ENCODE assay signal across 11 cellular contexts in genomic region chr20:50146214-50146613, GRCh38. TPM values are rescaled to one million over a fixed set of nuclear protein-coding genes. Genes with fewer than 3 reads are reported as not detected.
A peak's percentile ranks its signal among the peaks of the same experiment; 100 is the strongest.
DNase-seq lines count a peak whose midpoint lies in the region; ATAC-seq and TF ChIP-seq lines count a peak whose summit lies in the region.
"Had no signal": no experiment of that assay in that cellular context is flagged by ENCODE, and none has a peak within 500 bp of the region (broad histone marks: within the 10 kb centered on the region; RNA-seq: fewer than 3 reads in every experiment).

No MANE protein-coding gene starts in this region.

- DNase-seq in heart left ventricle: no peak
- no peak for DNase-seq in cardiac septum (ENCODE audit: low spot score)
- DNase-seq in ascending aorta (ENCODE audit: low spot score in 2 of 2): no peak
- DNase-seq in upper lobe of left lung: no peak
- DNase-seq in SK-N-DZ (ENCODE audit: low spot score): no peak
- no peak for DNase-seq in NCI-H2171 (lab: John Stamatoyannopoulos, UW)
- DNase-seq: posterior cingulate gyrus, Right ventricle myocardium superior had no signal

- H3K4me3 ChIP-seq in heart left ventricle (no peak overlapping the region), ascending aorta (no peak overlapping the region), mesodermal cell (ENCODE audit: extremely low read depth, insufficient read depth, low read length, poor library complexity, severe bottlenecking) (no peak overlapping the region), upper lobe of left lung (no peak overlapping the region)

- H3K9me3 ChIP-seq in heart left ventricle: no peaks in the 10 kb centered on the region
- no peaks in the 10 kb centered on the region for H3K9me3 ChIP-seq in ascending aorta
- no peaks in the 10 kb centered on the region for H3K9me3 ChIP-seq in mesodermal cell (ENCODE audit: control insufficient read depth, low read length)
- H3K9me3 ChIP-seq in upper lobe of left lung: no peaks in the 10 kb centered on the region

- intact Hi-C loops in heart left ventricle (cut with DNase I): no loop called here
- intact Hi-C loops in cardiac septum (cut with DNase I): no loop called here
- intact Hi-C loops in ascending aorta (cut with DNase I): no loop called here

- TF ChIP-seq CTCF in heart left ventricle (IDR thresholded peaks at IDR 0.05): no peak
- no peak for TF ChIP-seq CTCF in ascending aorta (IDR thresholded peaks at IDR 0.05)
- no peak for TF ChIP-seq CTCF in upper lobe of left lung (IDR thresholded peaks at IDR 0.05)

- TF ChIP-seq POLR2A in heart left ventricle (IDR thresholded peaks at IDR 0.05) (no peak), upper lobe of left lung (IDR thresholded peaks at IDR 0.05) (no peak)

- no peak for TF ChIP-seq EP300 in upper lobe of left lung (IDR thresholded peaks at IDR 0.05)

- H3K27ac ChIP-seq in heart left ventricle (peak overlapping the region in 10 of 12 donors; percentile 59 to 93 (median 70)), ascending aorta (peak overlapping the region; percentile 47 to 65), mesodermal cell (ENCODE audit: low read depth, low read length, severe bottlenecking) (peak overlapping the region; percentile 53), upper lobe of left lung (peak overlapping the region; percentile 79 to 98 (median 88))
- H3K27ac ChIP-seq: C4-2B had no signal

- H3K36me3 ChIP-seq in heart left ventricle (peaks cover 0 to 37% (median 25%) of the 10 kb centered on the region in 9 donors), ascending aorta (peaks cover 29 to 30% of the 10 kb centered on the region in 2 donors), mesodermal cell (ENCODE audit: control insufficient read depth, insufficient read depth, low read length) (peaks cover 78% of the 10 kb centered on the region), upper lobe of left lung (peaks cover 6 to 31% (median 25%) of the 10 kb centered on the region in 4 donors)

- ATAC-seq in heart left ventricle: no peak
- no peak for ATAC-seq in upper lobe of left lung (ENCODE audit: low FRiP score in 2 of 2)
- no peak for ATAC-seq in GM18861 (IDR thresholded peaks at IDR 0.05; ENCODE audit: unreplicated experiment)

- WGBS in heart left ventricle, 4 donors: 89 to 95% (median 91%) methylated on average over 6 of the region's 6 CpGs
- 93 to 94% methylated on average over 3 to 5 of the region's 6 CpGs for WGBS in mesodermal cell (ENCODE audit: insufficient coverage in 2 of 2), 2 experiments
- 76 to 83% methylated on average over 6 of the region's 6 CpGs for WGBS in upper lobe of left lung, 2 donors

- peaks cover 0 to 90% (median 42%) of the 10 kb centered on the region in 12 donors for H3K4me1 ChIP-seq in heart left ventricle
- peaks cover 6 to 20% of the 10 kb centered on the region in 2 donors for H3K4me1 ChIP-seq in ascending aorta
- H3K4me1 ChIP-seq in mesodermal cell (ENCODE audit: control insufficient read depth, insufficient read depth, low read length, poor library complexity, severe bottlenecking): peaks cover 69% of the 10 kb centered on the region
- peaks cover 82 to 100% (median 90%) of the 10 kb centered on the region in 4 donors for H3K4me1 ChIP-seq in upper lobe of left lung

- H3K27me3 ChIP-seq in heart left ventricle (no peaks in the 10 kb centered on the region), ascending aorta (no peaks in the 10 kb centered on the region), upper lobe of left lung (no peaks in the 10 kb centered on the region)

RNA-seq across cellular contexts. Expression of gene PEDS1, which starts 7.3 kb away (rescaled TPM):
- total RNA-seq in heart left ventricle (10 to 100 TPM; 13.7 to 37.4 (median 23.6) TPM), cardiac septum (15.2 TPM), ascending aorta (23.9 TPM), upper lobe of left lung (10 to 100 TPM; 30.4 to 59.3 (median 34.2) TPM)
- polyA plus RNA-seq in heart left ventricle: 10 to 100 TPM; 28.4 to 35.3 TPM
- polyA plus RNA-seq in mesodermal cell (2013, experiment 1 of 2): 40.5 TPM
- 35.7 TPM for polyA plus RNA-seq in mesodermal cell (2013, experiment 2 of 2)
- 39.0 and 41.6 TPM in 2 replicates for polyA plus RNA-seq in SK-N-DZ (2014; cell fraction: cytosol; rRNA removed)
- polyA plus RNA-seq in SK-N-DZ (2014; cell fraction: nucleus; rRNA removed): 19.4 and 20.3 TPM in 2 replicates

RNA-seq across cellular contexts. Expression of gene UBE2V1, which starts 33.3 kb away (rescaled TPM):
- total RNA-seq in heart left ventricle (100 to 1,000 TPM in 1 of 9 donors, 10 to 100 TPM in 8; 54.2 to 105 (median 84.8) TPM), cardiac septum (70.3 TPM), ascending aorta (39.4 TPM), upper lobe of left lung (100 to 1,000 TPM in 1 of 6 donors, 10 to 100 TPM in 5; 50.3 to 116 (median 69.9) TPM)
- polyA plus RNA-seq in heart left ventricle: 10 to 100 TPM; 73.0 to 73.9 TPM
- 144 TPM for polyA plus RNA-seq in mesodermal cell (2013, experiment 1 of 2)
- 165 TPM for polyA plus RNA-seq in mesodermal cell (2013, experiment 2 of 2)
- polyA plus RNA-seq in SK-N-DZ (2014; cell fraction: cytosol; rRNA removed): 79.0 and 79.5 TPM in 2 replicates
- polyA plus RNA-seq in SK-N-DZ (2014; cell fraction: nucleus; rRNA removed): 52.4 and 140 TPM in 2 replicates

RNA-seq across cellular contexts. Expression of gene CEBPB, which starts 44.4 kb away (rescaled TPM):
- total RNA-seq in heart left ventricle (100 to 1,000 TPM in 1 of 9 donors, 10 to 100 TPM in 8; 30.2 to 122 (median 63.3) TPM), cardiac septum (33.2 TPM), ascending aorta (360 TPM), upper lobe of left lung (100 to 1,000 TPM; 161 to 411 (median 292) TPM)
- polyA plus RNA-seq in heart left ventricle: 10 to 100 TPM; 14.7 to 19.8 TPM
- 23.6 TPM for polyA plus RNA-seq in mesodermal cell (2013, experiment 1 of 2)
- 19.7 TPM for polyA plus RNA-seq in mesodermal cell (2013, experiment 2 of 2)
- 13.0 and 16.6 TPM in 2 replicates for polyA plus RNA-seq in SK-N-DZ (2014; cell fraction: cytosol; rRNA removed)
- 9.2 and 13.7 TPM in 2 replicates for polyA plus RNA-seq in SK-N-DZ (2014; cell fraction: nucleus; rRNA removed)
